Comparison of ENCODE assay signal across 24 cellular contexts in the genomic region with DNA sequence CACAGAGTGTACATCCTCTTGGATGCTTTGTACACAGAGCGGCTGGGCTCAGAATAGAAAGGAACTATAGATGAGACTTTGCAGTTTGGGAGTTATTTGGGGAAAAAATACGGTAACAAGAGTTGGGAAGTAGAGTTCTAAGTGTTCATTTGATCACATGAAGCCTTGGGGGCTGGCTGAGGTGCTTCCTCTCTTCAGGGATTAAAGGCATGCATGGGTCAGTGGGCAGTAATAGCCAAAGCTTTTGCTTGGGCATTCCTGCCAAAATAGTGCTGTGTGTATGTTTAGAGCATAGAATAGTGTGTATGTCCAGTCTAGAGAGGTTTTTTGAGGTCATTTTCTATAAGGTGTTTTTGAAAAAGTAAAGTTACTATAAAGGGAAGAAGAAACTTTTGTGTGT. TPM values are rescaled to one million over a fixed set of nuclear protein-coding genes. Genes with fewer than 3 reads are reported as not detected.
A peak's percentile ranks its signal among the peaks of the same experiment; 100 is the strongest.
DNase-seq lines count a peak whose midpoint lies in the region; ATAC-seq and TF ChIP-seq lines count a peak whose summit lies in the region.
"Had no signal": no experiment of that assay in that cellular context is flagged by ENCODE, and none has a peak within 500 bp of the region (broad histone marks: within the 10 kb centered on the region; RNA-seq: fewer than 3 reads in every experiment).

No MANE protein-coding gene starts in this region.

- H3K27ac Mint-ChIP-seq in Caco-2 (ENCODE audit: unreplicated experiment) (peak overlapping the region; percentile 68), osteocyte (ENCODE audit: unreplicated experiment) (peak overlapping the region; percentile 44)
- peak overlapping the region; percentile 4 for H3K27ac Mint-ChIP-seq in activated naive CD8-positive, alpha-beta T cell treated with anti-CD3 and anti-CD28 coated beads for 36 hours
- H3K27ac Mint-ChIP-seq: activated naive CD4-positive, alpha-beta T cell treated with anti-CD3 and anti-CD28 coated beads, Interleukin-2, amount 10 ng/mL, durations not matched to agents 7 days and 5 days; stimulated activated naive CD8-positive, alpha-beta T cell treated with anti-CD3 and anti-CD28 coated beads, Interleukin-15, amount 100 ng/mL, for 72 hours; T-helper 2 cell treated with Interferon-gamma antibody and Interleukin-4, amounts not matched to agents 5 μg/mL and 100 μg/mL, for 36 hours had no signal

- H3K4me1 Mint-ChIP-seq in Caco-2 (ENCODE audit: low read depth, unreplicated experiment) (peaks cover 28% of the 10 kb centered on the region), osteocyte (ENCODE audit: unreplicated experiment) (peaks cover 51% of the 10 kb centered on the region)
- H3K4me1 Mint-ChIP-seq in activated naive CD8-positive, alpha-beta T cell treated with anti-CD3 and anti-CD28 coated beads for 36 hours: peaks cover 41% of the 10 kb centered on the region

- DNase-seq in Caco-2 (no peak), osteocyte (ENCODE audit: extremely low spot score, unreplicated experiment) (no peak), inferior parietal cortex (ENCODE audit: extremely low spot score) (no peak), NCI-H2171 (lab: John Stamatoyannopoulos, UW) (no peak)
- DNase-seq in activated naive CD8-positive, alpha-beta T cell treated with anti-CD3 and anti-CD28 coated beads for 36 hours: no peak
- DNase-seq: activated CD4-positive, alpha-beta T cell treated with anti-CD3 and anti-CD28 coated beads for 48 hours; activated naive CD4-positive, alpha-beta T cell treated with anti-CD3 and anti-CD28 coated beads, Interleukin-2, amount 10 ng/mL, durations not matched to agents 7 days and 5 days; activated T-cell treated with anti-CD3 and anti-CD28 coated beads, Interleukin-2, amount 50 U/mL, for 48 hours; anterior cingulate cortex; esophagus squamous epithelium; foreskin melanocyte; heart right ventricle; mesenchymal stem cell; MV-4-11; NCI-H446 treated with DMSO at 0.1 percent for 48 hours; occipital lobe; OCI-M1; SK-N-SH; stimulated activated naive CD8-positive, alpha-beta T cell treated with anti-CD3 and anti-CD28 coated beads, Interleukin-15, amount 100 ng/mL, for 72 hours; tibial artery had no signal

- POLR2A ChIA-PET in Caco-2 (lab: Charles Lee): interaction anchor here (0.6 to 1.5 kb wide), 3 partner anchors 12 to 13 kb away, joined by 3 read pairs; a partner anchor contains a TSS

- TF ChIP-seq CTCF in Caco-2 (IDR thresholded peaks at IDR 0.05; ENCODE audit: insufficient read depth in 1 of 2, low read depth in 1 of 2, low read length in 1 of 2, severe bottlenecking in 1 of 2, unreplicated experiment in 1 of 2): no peak
- TF ChIP-seq CTCF in osteocyte (IDR thresholded peaks at IDR 0.05): no peak

- TF ChIP-seq RAD21 in Ishikawa (IDR thresholded peaks at IDR 0.05; ENCODE audit: low read depth): no peak

- CTCF ChIA-PET in Caco-2 (lab: Charles Lee): no interaction called here

- H3K4me3 Mint-ChIP-seq in Caco-2 (ENCODE audit: unreplicated experiment) (peak overlapping the region; percentile 27), osteocyte (ENCODE audit: unreplicated experiment) (peak overlapping the region; percentile 5)
- H3K4me3 Mint-ChIP-seq in activated naive CD8-positive, alpha-beta T cell treated with anti-CD3 and anti-CD28 coated beads for 36 hours: no peak overlapping the region
- H3K4me3 Mint-ChIP-seq: activated naive CD4-positive, alpha-beta T cell treated with anti-CD3 and anti-CD28 coated beads, Interleukin-2, amount 10 ng/mL, durations not matched to agents 7 days and 5 days; stimulated activated naive CD8-positive, alpha-beta T cell treated with anti-CD3 and anti-CD28 coated beads, Interleukin-15, amount 100 ng/mL, for 72 hours; T-helper 2 cell treated with Interferon-gamma antibody and Interleukin-4, amounts not matched to agents 5 μg/mL and 100 μg/mL, for 36 hours had no signal

- no peaks in the 10 kb centered on the region for H3K27me3 ChIP-seq in Caco-2 (replicated peaks; ENCODE audit: control insufficient read depth, insufficient read depth, low read length)
- H3K27me3 ChIP-seq: esophagus squamous epithelium, heart right ventricle, tibial artery had no signal

- H3K9me3 ChIP-seq in Caco-2: 0 out of 2 replicates have a peak, but pooled peaks cover 2% of the 10 kb centered on the region
- H3K9me3 ChIP-seq: esophagus squamous epithelium, heart right ventricle, SK-N-SH, tibial artery had no signal

- H3K27me3 Mint-ChIP-seq in Caco-2 (ENCODE audit: insufficient read depth, unreplicated experiment) (no peaks in the 10 kb centered on the region), osteocyte (ENCODE audit: unreplicated experiment) (no peaks in the 10 kb centered on the region)
- no peaks in the 10 kb centered on the region for H3K27me3 Mint-ChIP-seq in activated naive CD8-positive, alpha-beta T cell treated with anti-CD3 and anti-CD28 coated beads for 36 hours
- H3K27me3 Mint-ChIP-seq: activated naive CD4-positive, alpha-beta T cell treated with anti-CD3 and anti-CD28 coated beads, Interleukin-2, amount 10 ng/mL, durations not matched to agents 7 days and 5 days; stimulated activated naive CD8-positive, alpha-beta T cell treated with anti-CD3 and anti-CD28 coated beads, Interleukin-15, amount 100 ng/mL, for 72 hours had no signal

- no peaks in the 10 kb centered on the region for H3K36me3 ChIP-seq in Caco-2 (ENCODE audit: control insufficient read depth, insufficient read depth, low read length)
- H3K36me3 ChIP-seq: esophagus squamous epithelium, tibial artery had no signal

- H3K9me3 Mint-ChIP-seq in Caco-2 (ENCODE audit: unreplicated experiment): no peaks in the 10 kb centered on the region
- no peaks in the 10 kb centered on the region for H3K9me3 Mint-ChIP-seq in activated naive CD8-positive, alpha-beta T cell treated with anti-CD3 and anti-CD28 coated beads for 36 hours
- H3K9me3 Mint-ChIP-seq in osteocyte (ENCODE audit: unreplicated experiment): no peaks in the 10 kb centered on the region
- H3K9me3 Mint-ChIP-seq: activated naive CD4-positive, alpha-beta T cell treated with anti-CD3 and anti-CD28 coated beads, Interleukin-2, amount 10 ng/mL, durations not matched to agents 7 days and 5 days; stimulated activated naive CD8-positive, alpha-beta T cell treated with anti-CD3 and anti-CD28 coated beads, Interleukin-15, amount 100 ng/mL, for 72 hours; T-helper 2 cell treated with Interferon-gamma antibody and Interleukin-4, amounts not matched to agents 5 μg/mL and 100 μg/mL, for 36 hours had no signal

- no peak for TF ChIP-seq EP300 in Ishikawa (IDR thresholded peaks at IDR 0.05; ENCODE audit: borderline replicate concordance)

- H3K4me1 ChIP-seq in Caco-2: peaks cover 27% of the 10 kb centered on the region

- H3K36me3 Mint-ChIP-seq in Caco-2 (ENCODE audit: insufficient read depth, unreplicated experiment): no peaks in the 10 kb centered on the region
- peaks cover 19% of the 10 kb centered on the region for H3K36me3 Mint-ChIP-seq in activated naive CD8-positive, alpha-beta T cell treated with anti-CD3 and anti-CD28 coated beads for 36 hours
- no peaks in the 10 kb centered on the region for H3K36me3 Mint-ChIP-seq in osteocyte (ENCODE audit: unreplicated experiment)

- H3K4me3 ChIP-seq in Caco-2 (ENCODE audit: low read depth, low read length): no peak overlapping the region
- H3K4me3 ChIP-seq: coronary artery, esophagus squamous epithelium, heart right ventricle, tibial artery had no signal

- intact Hi-C loops in Caco-2 (cut with micrococcal nuclease; ENCODE audit: unreplicated experiment): no loop called here

- BruUV-seq in Caco-2 (replicated peaks; lab: Mats Ljungman, UMichigan): no TSS peak

- ATAC-seq in GM18502 (IDR thresholded peaks at IDR 0.05; ENCODE audit: poor library complexity, unreplicated experiment): no peak
- ATAC-seq: stimulated activated naive CD8-positive, alpha-beta T cell treated with anti-CD3 and anti-CD28 coated beads, Interleukin-15, amount 100 ng/mL, for 72 hours had no signal

TF ChIP-seq in Ishikawa, 13 proteins besides CTCF, POLR2A, EP300 and RAD21:
- TF ChIP-seq ZBTB7A (IDR thresholded peaks at IDR 0.05; ENCODE audit: low read depth): no peak
- TF ChIP-seq FOXM1 (IDR thresholded peaks at IDR 0.05; ENCODE audit: borderline replicate concordance, low read depth): no peak
- TF ChIP-seq NFIC (IDR thresholded peaks at IDR 0.05): no peak
- TF ChIP-seq, protein P1, sequence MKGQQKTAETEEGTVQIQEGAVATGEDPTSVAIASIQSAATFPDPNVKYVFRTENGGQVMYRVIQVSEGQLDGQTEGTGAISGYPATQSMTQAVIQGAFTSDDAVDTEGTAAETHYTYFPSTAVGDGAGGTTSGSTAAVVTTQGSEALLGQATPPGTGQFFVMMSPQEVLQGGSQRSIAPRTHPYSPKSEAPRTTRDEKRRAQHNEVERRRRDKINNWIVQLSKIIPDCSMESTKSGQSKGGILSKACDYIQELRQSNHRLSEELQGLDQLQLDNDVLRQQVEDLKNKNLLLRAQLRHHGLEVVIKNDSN (IDR thresholded peaks at IDR 0.05): 0 out of 2 replicates have a peak, but pooled peaks have one; percentile 11

RNA-seq across cellular contexts. Expression of a gene that starts 12.8 kb away (rescaled TPM):
- 48.3 and 49.6 TPM in 2 replicates for total RNA-seq in Caco-2 (2022)
- total RNA-seq in activated naive CD8-positive, alpha-beta T cell treated with anti-CD3 and anti-CD28 coated beads for 36 hours: 10 to 100 TPM; 83.2 to 85.2 TPM
- 146 and 161 TPM in 2 replicates for total RNA-seq in osteocyte

Comparison
In these comparisons a context has a peak if more than half of its experiments do, and no peak if none do; other contexts are left out.
1. H3K27ac Mint-ChIP-seq: peak in every context shown above with its lines; median percentile 68 in Caco-2; 44 in osteocyte; 4 in activated naive CD8-positive, alpha-beta T cell treated with anti-CD3 and anti-CD28 coated beads for 36 hours.